ENCODE assay signal across 21 cellular contexts in genomic region chr17:349666-350065, GRCh38. TPM values are rescaled to one million over a fixed set of nuclear protein-coding genes. Genes with fewer than 3 reads are reported as not detected.
DNase-seq lines count a peak whose midpoint lies in the region; ATAC-seq and TF ChIP-seq lines count a peak whose summit lies in the region.
"Had no signal": no experiment of that assay in that cellular context is flagged by ENCODE, and none has a peak within 500 bp of the region (broad histone marks: within the 10 kb centered on the region; RNA-seq: fewer than 3 reads in every experiment).

No MANE protein-coding gene starts in this region.

- no peaks in the 10 kb centered on the region for H3K27me3 ChIP-seq in Caco-2 (replicated peaks; ENCODE audit: control insufficient read depth, insufficient read depth, low read length)
- H3K27me3 ChIP-seq in mammary epithelial cell (ENCODE audit: insufficient read depth, low read length) = no peaks in the 10 kb centered on the region
- no peaks in the 10 kb centered on the region for H3K27me3 ChIP-seq in liver (ENCODE audit: control insufficient read depth in 4 of 4, insufficient read depth in 4 of 4, low read length in 3 of 4)
- H3K27me3 ChIP-seq in skeletal muscle tissue (ENCODE audit: control insufficient read depth in 3 of 3, insufficient read depth in 3 of 3, low read length in 3 of 3) = no peaks in the 10 kb centered on the region
- H3K27me3 ChIP-seq in CD4-positive, alpha-beta memory T cell (ENCODE audit: insufficient read depth, low read length) = no peaks in the 10 kb centered on the region

- H3K27me3 Mint-ChIP-seq in Caco-2 (ENCODE audit: insufficient read depth, unreplicated experiment) (no peaks in the 10 kb centered on the region), immature natural killer cell (ENCODE audit: low read depth in 3 of 3) (peaks cover 0 to 4% (median 1%) of the 10 kb centered on the region in 3 donors)
- no peaks in the 10 kb centered on the region for H3K27me3 Mint-ChIP-seq in CD4-positive, alpha-beta memory T cell
- H3K27me3 Mint-ChIP-seq: activated CD4-positive, alpha-beta memory T cell treated with anti-CD3 and anti-CD28 coated beads for 36 hours; activated naive CD8-positive, alpha-beta T cell treated with anti-CD3 and anti-CD28 coated beads, Interleukin-2, amount 10 ng/mL, durations not matched to agents 7 days and 5 days; central memory CD8-positive, alpha-beta T cell had no signal

- 4% methylated on average over 3 of the region's 3 CpGs for WGBS in mammary epithelial cell (ENCODE audit: low coverage, missing lambda C conversion rate)
- 29% methylated on average over 3 of the region's 3 CpGs for WGBS in liver

- peak overlapping the region; percentile 6 for H3K4me2 ChIP-seq in mammary epithelial cell (ENCODE audit: insufficient read depth, low read depth, low read length)

- H3K79me2 ChIP-seq in mammary epithelial cell (ENCODE audit: insufficient read depth, low read length) = no peaks in the 10 kb centered on the region

- dilution Hi-C loops in mammary epithelial cell (cut with HindIII; ENCODE audit: low sequenced_read_pairs) = loop anchor here (5.0 kb wide), 1 partner anchor 82 kb away; no protein-coding TSS in a partner anchor

- POLR2A ChIA-PET in Caco-2 (lab: Charles Lee) = no interaction called here
- POLR2A ChIA-PET in CD4-positive, alpha-beta memory T cell (lab: Charles Lee; ENCODE audit: partially characterized antibody) = no interaction called here

- BruUV-seq in Caco-2 (replicated peaks; lab: Mats Ljungman, UMichigan) (no TSS peak), mammary epithelial cell (replicated peaks; lab: Mats Ljungman, UMichigan) (no TSS peak)

- H3K9ac ChIP-seq in mammary epithelial cell (ENCODE audit: insufficient read depth, low read length) (no peak overlapping the region), liver (ENCODE audit: low read depth in 1 of 2, low read length in 2 of 2) (peak overlapping the region in 1 of 2 donors; percentile 32), skeletal muscle tissue (ENCODE audit: low read depth in 1 of 3, low read length in 3 of 3) (no peak overlapping the region)

- H3K27ac Mint-ChIP-seq in Caco-2 (ENCODE audit: unreplicated experiment) (peak overlapping the region; percentile 98), immature natural killer cell (peak overlapping the region in 1 of 6 donors; percentile 6)
- H3K27ac Mint-ChIP-seq in CD4-positive, alpha-beta memory T cell = no peak overlapping the region
- H3K27ac Mint-ChIP-seq: activated CD4-positive, alpha-beta memory T cell treated with anti-CD3 and anti-CD28 coated beads for 36 hours; activated naive CD8-positive, alpha-beta T cell treated with anti-CD3 and anti-CD28 coated beads, Interleukin-2, amount 10 ng/mL, durations not matched to agents 7 days and 5 days; activated T-cell treated with anti-CD3 and anti-CD28 coated beads, Interleukin-2, amount 50 U/mL, for 72 hours; endodermal cell; stimulated activated memory B cell treated with anti-CD40 and anti-IgM and Interleukin-4, amounts not matched to agents 10 μg/mL and 1 μg/mL and 100 μg/mL, for 72 hours had no signal

- in situ Hi-C loops in mammary epithelial cell (cut with MboI; ENCODE audit: low sequenced_read_pairs in 2 of 2) = no loop called here

- CTCF ChIA-PET in Caco-2 (lab: Charles Lee) = no interaction called here
- CTCF ChIA-PET in mammary epithelial cell (lab: Charles Lee; ENCODE audit: low non-redundant PET) = no interaction called here
- CTCF ChIA-PET in CD4-positive, alpha-beta memory T cell (lab: Charles Lee; ENCODE audit: partially characterized antibody) = no interaction called here

- no peak for TF ChIP-seq RAD21 in liver (IDR thresholded peaks at IDR 0.05)

- H3K27ac ChIP-seq in mammary epithelial cell (ENCODE audit: insufficient read depth, low read depth, low read length) = no peak overlapping the region
- peak overlapping the region; percentile 93 to 96 for H3K27ac ChIP-seq in liver (ENCODE audit: low read depth in 1 of 2, low read length in 2 of 2)
- peak overlapping the region; percentile 62 for H3K27ac ChIP-seq in skeletal muscle tissue (ENCODE audit: low read depth, low read length)
- H3K27ac ChIP-seq in CD4-positive, alpha-beta memory T cell (ENCODE audit: low read depth, low read length) = no peak overlapping the region

- H3K4me3 ChIP-seq in Caco-2 (ENCODE audit: low read depth, low read length) = no peak overlapping the region
- no peak overlapping the region for H3K4me3 ChIP-seq in mammary epithelial cell (replicated peaks in 1 of 3; ENCODE audit: insufficient read depth in 1 of 3, low read depth in 2 of 3, low read length in 3 of 3)
- no peak overlapping the region for H3K4me3 ChIP-seq in liver (ENCODE audit: low read depth in 1 of 3, low read length in 3 of 3)
- H3K4me3 ChIP-seq in skeletal muscle tissue (ENCODE audit: low read length in 3 of 3) = peak overlapping the region in 1 of 3 donors; percentile 22
- no peak overlapping the region for H3K4me3 ChIP-seq in CD4-positive, alpha-beta memory T cell (ENCODE audit: low read length in 2 of 2)
- no peak overlapping the region for H3K4me3 ChIP-seq in mucosa of descending colon

- TF ChIP-seq CTCF in Caco-2 (IDR thresholded peaks at IDR 0.05; ENCODE audit: insufficient read depth in 1 of 2, low read depth in 1 of 2, low read length in 1 of 2, severe bottlenecking in 1 of 2, unreplicated experiment in 1 of 2) (no peak), mammary epithelial cell (conservative IDR thresholded peaks at IDR 0.05 in 1 of 2, IDR thresholded peaks at IDR 0.05 in 1 of 2; ENCODE audit: extremely low read depth in 1 of 2, insufficient read depth in 1 of 2, low read depth in 1 of 2, low read length in 2 of 2) (no peak), liver (IDR thresholded peaks at IDR 0.05; ENCODE audit: low read depth, low read length, missing input control) (no peak), mucosa of descending colon (IDR thresholded peaks at IDR 0.05) (no peak)

- H3K9me3 ChIP-seq in Caco-2 (no peaks in the 10 kb centered on the region), mammary epithelial cell (replicated peaks; ENCODE audit: insufficient read depth, low read length) (no peaks in the 10 kb centered on the region), liver (ENCODE audit: control insufficient read depth in 4 of 4, low read length in 3 of 4) (no peaks in the 10 kb centered on the region), skeletal muscle tissue (ENCODE audit: control insufficient read depth in 3 of 3, low read length in 3 of 3) (no peaks in the 10 kb centered on the region), mucosa of descending colon (no peaks in the 10 kb centered on the region)
- no peaks in the 10 kb centered on the region for H3K9me3 ChIP-seq in CD4-positive, alpha-beta memory T cell (ENCODE audit: control insufficient read depth in 1 of 2, low read length in 2 of 2)

- H3K4me3 Mint-ChIP-seq in Caco-2 (ENCODE audit: unreplicated experiment) (no peak overlapping the region), immature natural killer cell (no peak overlapping the region)
- no peak overlapping the region for H3K4me3 Mint-ChIP-seq in CD4-positive, alpha-beta memory T cell
- H3K4me3 Mint-ChIP-seq: activated CD4-positive, alpha-beta memory T cell treated with anti-CD3 and anti-CD28 coated beads for 36 hours; activated naive CD8-positive, alpha-beta T cell treated with anti-CD3 and anti-CD28 coated beads, Interleukin-2, amount 10 ng/mL, durations not matched to agents 7 days and 5 days; activated T-cell treated with anti-CD3 and anti-CD28 coated beads, Interleukin-2, amount 50 U/mL, for 72 hours; central memory CD8-positive, alpha-beta T cell; endodermal cell; stimulated activated memory B cell treated with anti-CD40 and anti-IgM and Interleukin-4, amounts not matched to agents 10 μg/mL and 1 μg/mL and 100 μg/mL, for 72 hours had no signal

- intact Hi-C loops in Caco-2 (cut with micrococcal nuclease; ENCODE audit: unreplicated experiment) (no loop called here), mammary epithelial cell (cut with micrococcal nuclease) (no loop called here), mucosa of descending colon (cut with DNase I, micrococcal nuclease) (no loop called here)
- intact Hi-C loops in CD4-positive, alpha-beta memory T cell (cut with micrococcal nuclease) = no loop called here

- H3K4me1 ChIP-seq in Caco-2 = peaks cover 29% of the 10 kb centered on the region
- H3K4me1 ChIP-seq in mammary epithelial cell (ENCODE audit: insufficient read depth, low read length) = peaks cover 43% of the 10 kb centered on the region
- peaks cover 24 to 62% (median 51%) of the 10 kb centered on the region in 4 donors for H3K4me1 ChIP-seq in liver (ENCODE audit: control insufficient read depth in 4 of 4, insufficient read depth in 4 of 4, low read length in 3 of 4)
- H3K4me1 ChIP-seq in skeletal muscle tissue (ENCODE audit: control insufficient read depth in 3 of 3, insufficient read depth in 3 of 3, low read length in 3 of 3) = peaks cover 39 to 46% (median 42%) of the 10 kb centered on the region in 3 donors
- H3K4me1 ChIP-seq in CD4-positive, alpha-beta memory T cell (ENCODE audit: insufficient read depth, low read length) = no peaks in the 10 kb centered on the region
- H3K4me1 ChIP-seq in mucosa of descending colon (ENCODE audit: low read depth) = peaks cover 52% of the 10 kb centered on the region

- H4K20me1 ChIP-seq in mammary epithelial cell (ENCODE audit: insufficient read depth, low read length) = no peaks in the 10 kb centered on the region

- H2AFZ ChIP-seq in mammary epithelial cell (ENCODE audit: low read depth, low read length) = no peak overlapping the region

- peaks cover 29% of the 10 kb centered on the region for H3K36me3 Mint-ChIP-seq in Caco-2 (ENCODE audit: insufficient read depth, unreplicated experiment)
- H3K36me3 Mint-ChIP-seq in CD4-positive, alpha-beta memory T cell = no peaks in the 10 kb centered on the region
- H3K36me3 Mint-ChIP-seq in immature natural killer cell = peaks cover 0 to 10% (median 0%) of the 10 kb centered on the region in 3 donors
- H3K36me3 Mint-ChIP-seq: activated CD4-positive, alpha-beta memory T cell treated with anti-CD3 and anti-CD28 coated beads for 36 hours; activated naive CD8-positive, alpha-beta T cell treated with anti-CD3 and anti-CD28 coated beads, Interleukin-2, amount 10 ng/mL, durations not matched to agents 7 days and 5 days had no signal

- ATAC-seq in GM19035 (IDR thresholded peaks at IDR 0.05; ENCODE audit: unreplicated experiment) = no peak
- ATAC-seq in mucosa of descending colon = no peak
- ATAC-seq: activated T-cell treated with anti-CD3 and anti-CD28 coated beads, Interleukin-2, amount 50 U/mL, for 72 hours; HCT116; PC-3; stimulated activated memory B cell treated with anti-CD40 and anti-IgM and Interleukin-4, amounts not matched to agents 10 μg/mL and 1 μg/mL and 100 μg/mL, for 72 hours had no signal

- H3K36me3 ChIP-seq in Caco-2 (ENCODE audit: control insufficient read depth, insufficient read depth, low read length) = no peaks in the 10 kb centered on the region
- no peaks in the 10 kb centered on the region for H3K36me3 ChIP-seq in mammary epithelial cell (ENCODE audit: insufficient read depth, low read length)
- H3K36me3 ChIP-seq in liver (ENCODE audit: control insufficient read depth in 4 of 4, insufficient read depth in 3 of 4, low read depth in 1 of 4, low read length in 3 of 4) = no peaks in the 10 kb centered on the region
- H3K36me3 ChIP-seq in skeletal muscle tissue (ENCODE audit: control insufficient read depth in 3 of 3, insufficient read depth in 3 of 3, low read length in 3 of 3) = no peaks in the 10 kb centered on the region
- H3K36me3 ChIP-seq in CD4-positive, alpha-beta memory T cell (ENCODE audit: insufficient read depth, low read length) = no peaks in the 10 kb centered on the region
- H3K36me3 ChIP-seq in mucosa of descending colon (ENCODE audit: low read depth) = no peaks in the 10 kb centered on the region

- DNase-seq in Caco-2 (no peak), mammary epithelial cell (no peak), mucosa of descending colon (no peak), immature natural killer cell (no peak)
- DNase-seq in CD4-positive, alpha-beta memory T cell = no peak
- DNase-seq: activated CD4-positive, alpha-beta memory T cell treated with anti-CD3 and anti-CD28 coated beads for 36 hours; activated naive CD8-positive, alpha-beta T cell treated with anti-CD3 and anti-CD28 coated beads, Interleukin-2, amount 10 ng/mL, durations not matched to agents 7 days and 5 days; activated T-cell treated with anti-CD3 and anti-CD28 coated beads, Interleukin-2, amount 50 U/mL, for 72 hours; endodermal cell; GDM1; MM.1S; naive B cell; NCI-H1930; NCI-H526 treated with DMSO at 0.1 percent for 48 hours; PC-3 had no signal

- H3K4me1 Mint-ChIP-seq in Caco-2 (ENCODE audit: low read depth, unreplicated experiment) = peaks cover 42% of the 10 kb centered on the region
- H3K4me1 Mint-ChIP-seq in CD4-positive, alpha-beta memory T cell = peaks cover 0 to 1% (median 0%) of the 10 kb centered on the region in 4 donors
- H3K4me1 Mint-ChIP-seq in immature natural killer cell = peaks cover 5% of the 10 kb centered on the region in 2 donors
- H3K4me1 Mint-ChIP-seq: activated naive CD8-positive, alpha-beta T cell treated with anti-CD3 and anti-CD28 coated beads, Interleukin-2, amount 10 ng/mL, durations not matched to agents 7 days and 5 days; central memory CD8-positive, alpha-beta T cell; naive B cell had no signal

- peaks cover 2% of the 10 kb centered on the region for H3K9me3 Mint-ChIP-seq in Caco-2 (ENCODE audit: unreplicated experiment)
- peaks cover 0 to 2% (median 0%) of the 10 kb centered on the region in 8 donors for H3K9me3 Mint-ChIP-seq in CD4-positive, alpha-beta memory T cell
- H3K9me3 Mint-ChIP-seq in immature natural killer cell = no peaks in the 10 kb centered on the region
- H3K9me3 Mint-ChIP-seq: activated CD4-positive, alpha-beta memory T cell treated with anti-CD3 and anti-CD28 coated beads for 36 hours; activated naive CD8-positive, alpha-beta T cell treated with anti-CD3 and anti-CD28 coated beads, Interleukin-2, amount 10 ng/mL, durations not matched to agents 7 days and 5 days; activated T-cell treated with anti-CD3 and anti-CD28 coated beads, Interleukin-2, amount 50 U/mL, for 72 hours; central memory CD8-positive, alpha-beta T cell; endodermal cell had no signal

RNA-seq across cellular contexts. Expression of gene RPH3AL, which starts 2.9 kb away (rescaled TPM):
- total RNA-seq in Caco-2 (2022) (36.0 and 37.0 TPM in 2 replicates), mammary epithelial cell (1 to 10 TPM; 2.9 to 7.3 TPM), liver (10 to 100 TPM in 1 of 2 donors, 1 to 10 TPM in 1; 8.5 to 52.5 TPM), skeletal muscle tissue (1.6 TPM), mucosa of descending colon (10 to 100 TPM; 24.0 to 44.1 (median 36.7) TPM)
- polyA plus RNA-seq in mammary epithelial cell (1.7 TPM), liver (10 to 100 TPM; 10.3 to 17.4 TPM), immature natural killer cell (10 to 100 TPM in 1 of 3 donors, 1 to 10 TPM in 2; 4.2 to 10.3 (median 4.5) TPM)
- polyA minus RNA-seq in mammary epithelial cell = 0.98 TPM
- total RNA-seq in CD4-positive, alpha-beta memory T cell = 1 to 10 TPM; 4.4 to 5.9 TPM
- polyA plus RNA-seq in CD4-positive, alpha-beta memory T cell = 1 to 10 TPM; 1.7 to 3.5 TPM

Comparison
In these comparisons a context has a peak if more than half of its experiments do, and no peak if none do; other contexts are left out.
1. H3K27ac ChIP-seq: peak in liver (2 of 2) and skeletal muscle tissue (single experiment); none in mammary epithelial cell (single experiment) and CD4-positive, alpha-beta memory T cell (single experiment).